12 cellular contexts compared by ENCODE assay signal in the genomic region with DNA sequence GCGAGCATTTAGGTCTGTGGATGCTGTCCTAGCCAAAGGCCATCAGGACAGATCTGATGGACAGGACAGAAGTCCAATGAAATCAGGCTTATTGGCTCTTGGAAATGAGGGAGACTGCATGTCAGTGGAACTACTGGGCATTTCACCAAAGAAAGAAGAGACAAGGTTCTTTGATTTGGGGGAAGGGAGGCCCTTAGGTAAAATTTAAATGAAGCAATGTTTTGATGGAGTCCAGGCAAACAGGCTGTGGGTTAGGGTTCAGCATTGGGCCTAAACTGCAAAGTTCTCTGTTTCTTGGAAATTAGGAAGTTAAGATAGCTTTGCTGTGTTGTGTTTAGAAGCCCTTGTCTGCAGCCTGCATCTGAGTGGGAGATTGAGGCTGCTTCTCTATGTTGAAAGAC. TPM values are rescaled to one million over a fixed set of nuclear protein-coding genes. Genes with fewer than 3 reads are reported as not detected.
DNase-seq lines count a peak whose midpoint lies in the region; FAIRE-seq and TF ChIP-seq lines count a peak whose summit lies in the region.
"Had no signal": no experiment of that assay in that cellular context is flagged by ENCODE, and none has a peak within 500 bp of the region (broad histone marks: within the 10 kb centered on the region; RNA-seq: fewer than 3 reads in every experiment).

No MANE protein-coding gene starts in this region.

- H3K56ac ChIP-seq in H1 (replicated peaks; ENCODE audit: insufficient read length, low read depth, low read length) = no peak overlapping the region

- H3K79me2 ChIP-seq in Loucy (ENCODE audit: insufficient read depth, low read length) (no peaks in the 10 kb centered on the region), H1 (ENCODE audit: control insufficient read depth in 1 of 2, insufficient read depth in 2 of 2, low read length in 2 of 2) (no peaks in the 10 kb centered on the region)

- no peak for TF ChIP-seq POLR2A in H1 (IDR thresholded peaks at IDR 0.05; ENCODE audit: control extremely low read depth in 1 of 2, low read depth in 2 of 2, low read length in 2 of 2)

- H3K36me3 ChIP-seq in Loucy (ENCODE audit: insufficient read depth, low read length) (no peaks in the 10 kb centered on the region), H1 (ENCODE audit: control insufficient read depth in 2 of 4, insufficient read depth in 4 of 4, low read length in 3 of 4) (no peaks in the 10 kb centered on the region), WERI-Rb-1 (no peaks in the 10 kb centered on the region)

- H3K18ac ChIP-seq in H1 (ENCODE audit: extremely low read depth, low read length) = peak overlapping the region; percentile 94

- no peaks in the 10 kb centered on the region for H3K27me3 ChIP-seq in Loucy (ENCODE audit: insufficient read depth, low read length, poor library complexity, severe bottlenecking)
- H3K27me3 ChIP-seq in H1 (replicated peaks in 1 of 4; ENCODE audit: control insufficient read depth in 3 of 4, extremely low read depth in 1 of 4, insufficient read depth in 3 of 4, low read length in 3 of 4) = no peaks in the 10 kb centered on the region
- no peaks in the 10 kb centered on the region for H3K27me3 ChIP-seq in WERI-Rb-1 (ENCODE audit: insufficient read depth, low read depth, severe bottlenecking)

- H2BK120ac ChIP-seq in H1 (replicated peaks; ENCODE audit: low read depth, low read length) = peak overlapping the region; percentile 19

- H3K9me2 ChIP-seq in Loucy (replicated peaks; ENCODE audit: low read depth, low read length) = no peaks in the 10 kb centered on the region

- TF ChIP-seq RAD21 in H1 (IDR thresholded peaks at IDR 0.05 in 1 of 2, conservative IDR thresholded peaks at IDR 0.05 in 1 of 2; ENCODE audit: low read depth in 2 of 2, low read length in 2 of 2) = no peak

- no peak overlapping the region for H3K27ac ChIP-seq in H1 (ENCODE audit: low read depth, low read length)
- no peak overlapping the region for H3K27ac ChIP-seq in WERI-Rb-1

- H3K4me2 ChIP-seq in Loucy (ENCODE audit: low read depth, low read length, poor library complexity, severe bottlenecking) = no peak overlapping the region
- H3K4me2 ChIP-seq in H1 (ENCODE audit: insufficient read depth in 1 of 2, low read depth in 2 of 2, low read length in 2 of 2) = peak overlapping the region in 1 of 2 experiments; percentile 55; a peak in 2 of 4 replicates

- H3K9ac ChIP-seq in Loucy (ENCODE audit: low read depth, low read length, poor library complexity, severe bottlenecking) = no peak overlapping the region
- no peak overlapping the region; a peak in 1 of 7 replicates for H3K9ac ChIP-seq in H1 (replicated peaks in 1 of 4; ENCODE audit: extremely low read depth in 1 of 4, low read depth in 3 of 4, low read length in 3 of 4)

- DNase-seq in ELF-1 (ENCODE audit: low read depth, low spot score) (peak; percentile 83), H1 (ENCODE audit: low read depth in 1 of 2, low spot score in 2 of 2) (no peak), midbrain (lab: John Stamatoyannopoulos, UW) (peak; percentile 3), NCI-H2107 (lab: John Stamatoyannopoulos, UW) (no peak), NCI-H1417 treated with DMSO at 0.1 percent for 48 hours (lab: John Stamatoyannopoulos, UW) (no peak), WERI-Rb-1 (no peak)
- DNase-seq: activated naive CD4-positive, alpha-beta T cell treated with anti-CD3 and anti-CD28 coated beads for 36 hours; COR-L47; natural killer cell; NCI-H82 had no signal

- no peaks in the 10 kb centered on the region for H3F3A ChIP-seq in Loucy (ENCODE audit: low read depth)

- H3K4me1 ChIP-seq in Loucy (ENCODE audit: insufficient read depth, low read length, poor library complexity, severe bottlenecking) = peaks cover 9% of the 10 kb centered on the region
- H3K4me1 ChIP-seq in H1 (replicated peaks in 1 of 4; ENCODE audit: control insufficient read depth in 3 of 4, insufficient read depth in 4 of 4, low read length in 3 of 4) = peaks cover 7 to 19% (median 12%) of the 10 kb centered on the region in 4 experiments

- H2BK5ac ChIP-seq in H1 (ENCODE audit: low read depth, low read length) = peak overlapping the region; percentile 80; the same call in 1 of the 2 replicates

- FAIRE-seq in H1 (lab: Jason Lieb, UNC) = no peak

- peak overlapping the region; percentile 94 for H2BK12ac ChIP-seq in H1 (ENCODE audit: low read depth, low read length)

- H2AFZ ChIP-seq in Loucy (ENCODE audit: low read length) (peak overlapping the region; percentile 18), H1 (ENCODE audit: low read length) (peak overlapping the region; percentile 52; the same call in 1 of the 2 replicates)

- CTCF ChIA-PET in H1 (lab: Charles Lee; ENCODE audit: partially characterized antibody) = interaction anchor here (0.6 to 5.2 kb wide), 9 partner anchors 9 to 751 kb away, joined by 3 to 48 read pairs (median 14); a partner anchor contains a TSS

- H3K79me1 ChIP-seq in H1 (ENCODE audit: low read depth, low read length) = no peaks in the 10 kb centered on the region

- H2BK15ac ChIP-seq in H1 (ENCODE audit: low read length) = peak overlapping the region; percentile 66; the same call in 1 of the 2 replicates

- H3K9me3 ChIP-seq in Loucy (ENCODE audit: insufficient read depth, low read depth, low read length) (no peaks in the 10 kb centered on the region), H1 (ENCODE audit: insufficient read depth in 2 of 2, low read depth in 1 of 2, low read length in 1 of 2) (no peaks in the 10 kb centered on the region; a peak in 1 of 4 replicates), WERI-Rb-1 (ENCODE audit: severe bottlenecking) (no peaks in the 10 kb centered on the region)

- H3K4me3 ChIP-seq in Loucy (ENCODE audit: low read length, poor library complexity, severe bottlenecking) = no peak overlapping the region
- H3K4me3 ChIP-seq in H1 (ENCODE audit: extremely low read depth in 1 of 4, insufficient read depth in 2 of 4, low read depth in 3 of 4, low read length in 4 of 4) = no peak overlapping the region
- H3K4me3 ChIP-seq in WERI-Rb-1 (ENCODE audit: low read depth, low read length) = no peak overlapping the region

- no peak overlapping the region for H4K8ac ChIP-seq in H1 (ENCODE audit: extremely low read depth, insufficient read depth, low read length)

- H2BK20ac ChIP-seq in H1 (ENCODE audit: low read length) = peak overlapping the region; percentile 94

- 80% methylated on average over 1 of the region's 1 CpG; no CpG with 5 or more reads in 1 of the 2 experiments for WGBS in H1 (ENCODE audit: extremely low coverage in 1 of 2, insufficient coverage in 1 of 2, insufficient read length in 1 of 2, insufficient replicate concordance in 2 of 2, low coverage in 1 of 2, low lambda C conversion rate in 2 of 2, missing lambda C conversion rate in 1 of 2), 2 experiments

- POLR2A ChIA-PET in H1 (lab: Charles Lee; ENCODE audit: partially characterized antibody) = interaction anchor here (0.6 to 1.4 kb wide), 2 partner anchors 42 to 70 kb away, joined by 3 to 4 read pairs; no protein-coding TSS in a partner anchor

- no peak overlapping the region for H3K23ac ChIP-seq in H1 (ENCODE audit: insufficient read length)

- no peaks in the 10 kb centered on the region for H3K23me2 ChIP-seq in H1 (ENCODE audit: low read depth, low read length)

- peak overlapping the region; percentile 29 for H4K91ac ChIP-seq in H1 (replicated peaks; ENCODE audit: insufficient read length, low read length)

- H4K20me1 ChIP-seq in Loucy (ENCODE audit: insufficient read depth, low read length, poor library complexity, severe bottlenecking) (no peaks in the 10 kb centered on the region), H1 (replicated peaks in 1 of 2; ENCODE audit: control insufficient read depth in 1 of 2, insufficient read depth in 2 of 2, low read length in 2 of 2) (no peaks in the 10 kb centered on the region)

- no peak for TF ChIP-seq EP300 in H1 (IDR thresholded peaks at IDR 0.05; ENCODE audit: borderline replicate concordance in 1 of 2, low read depth in 2 of 2, low read length in 2 of 2)

- no peak overlapping the region for H3K14ac ChIP-seq in H1 (ENCODE audit: insufficient read length)

- no peak overlapping the region for H4K5ac ChIP-seq in H1 (ENCODE audit: insufficient read length, low read depth, low read length)

- H2AK5ac ChIP-seq in H1 (ENCODE audit: low read depth, low read length) = no peak overlapping the region

- peak overlapping the region; percentile 20 for H3K4ac ChIP-seq in H1 (replicated peaks; ENCODE audit: insufficient read length, low read depth, low read length)

- TF ChIP-seq CTCF in Loucy (conservative IDR thresholded peaks at IDR 0.05; ENCODE audit: low read length) (no peak), H1 (IDR thresholded peaks at IDR 0.05; ENCODE audit: control extremely low read depth in 1 of 3, insufficient read depth in 1 of 3, low read depth in 1 of 3, low read length in 3 of 3) (no peak), WERI-Rb-1 (IDR thresholded peaks at IDR 0.05; ENCODE audit: low read depth, low read length) (no peak)

TF ChIP-seq in H1, 55 proteins besides CTCF, POLR2A, EP300 and RAD21 (continues in another document):
- TF ChIP-seq, protein P1, sequence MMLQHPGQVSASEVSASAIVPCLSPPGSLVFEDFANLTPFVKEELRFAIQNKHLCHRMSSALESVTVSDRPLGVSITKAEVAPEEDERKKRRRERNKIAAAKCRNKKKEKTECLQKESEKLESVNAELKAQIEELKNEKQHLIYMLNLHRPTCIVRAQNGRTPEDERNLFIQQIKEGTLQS (IDR thresholded peaks at IDR 0.05; ENCODE audit: insufficient read depth, low read depth, low read length) = no peak
- TF ChIP-seq CBX8 (IDR thresholded peaks at IDR 0.05; ENCODE audit: borderline replicate concordance, low read depth, low read length) (no peak), NRF1 (IDR thresholded peaks at IDR 0.05; ENCODE audit: low read depth, low read length) (no peak)

RNA-seq across cellular contexts. Expression of a gene that starts 31.6 kb away (rescaled TPM):
- 21.9 and 28.2 TPM in 2 replicates for total RNA-seq in H1 (2021; fragmentation: NEBNext Ultra II Directional; extraction: Animal tissue kit (Norgen Biotek cat#: 25700))
- polyA plus RNA-seq in H1 (2011; rRNA removed) = 13.2 and 16.6 TPM in 2 replicates
- polyA plus RNA-seq in H1 (2011; cell fraction: cytosol; rRNA removed) = 19.0 TPM
- polyA plus RNA-seq in H1 (2011; cell fraction: nucleus; rRNA removed) = 18.3 TPM
- polyA plus RNA-seq in H1 (2012, experiment 1 of 2) = 13.8 to 21.3 TPM (median 15.7 TPM) in 4 replicates
- 6.7 TPM for polyA plus RNA-seq in H1 (2012, experiment 2 of 2)
- polyA plus RNA-seq in H1 (2013, experiment 1 of 2) = 26.4 TPM
- 24.0 TPM for polyA plus RNA-seq in H1 (2013, experiment 2 of 2)
- 13.8 and 17.6 TPM in 2 replicates for polyA minus RNA-seq in H1 (2011; rRNA and poly(A)+ RNA removed)
- polyA minus RNA-seq in H1 (2011; cell fraction: cytosol; rRNA and poly(A)+ RNA removed) = 13.9 TPM
- 27.4 TPM for polyA minus RNA-seq in H1 (2011; cell fraction: nucleus; rRNA and poly(A)+ RNA removed)

RNA-seq across cellular contexts. Expression of a gene that starts 47.2 kb away (rescaled TPM):
- 2.0 and 2.2 TPM in 2 replicates for total RNA-seq in H1 (2021; fragmentation: NEBNext Ultra II Directional; extraction: Animal tissue kit (Norgen Biotek cat#: 25700))
- 1.7 and 2.0 TPM in 2 replicates for polyA plus RNA-seq in H1 (2011; rRNA removed)
- polyA plus RNA-seq in H1 (2011; cell fraction: cytosol; rRNA removed) = 1.3 TPM
- 2.6 TPM for polyA plus RNA-seq in H1 (2011; cell fraction: nucleus; rRNA removed)
- 0.88 to 1.3 TPM (median 0.95 TPM) in 4 replicates for polyA plus RNA-seq in H1 (2012, experiment 1 of 2)
- polyA plus RNA-seq in H1 (2012, experiment 2 of 2) = 0.68 TPM
- 0.75 TPM for polyA plus RNA-seq in H1 (2013, experiment 1 of 2)
- 1.1 TPM for polyA plus RNA-seq in H1 (2013, experiment 2 of 2)
- 1.6 and 1.8 TPM in 2 replicates for polyA minus RNA-seq in H1 (2011; rRNA and poly(A)+ RNA removed)
- 3.8 TPM for polyA minus RNA-seq in H1 (2011; cell fraction: cytosol; rRNA and poly(A)+ RNA removed)
- polyA minus RNA-seq in H1 (2011; cell fraction: nucleus; rRNA and poly(A)+ RNA removed) = 3.6 TPM
- total RNA-seq: activated naive CD4-positive, alpha-beta T cell treated with anti-CD3 and anti-CD28 coated beads for 36 hours; natural killer cell; SK-MEL-5 had no signal

Comparison
In these comparisons a context has a peak if more than half of its experiments do, and no peak if none do; other contexts are left out.
1. DNase-seq: peak in ELF-1 (single experiment) and midbrain (single experiment); none in H1 (0 of 2), NCI-H2107 (single experiment), NCI-H1417 treated with DMSO at 0.1 percent for 48 hours (single experiment) and WERI-Rb-1 (single experiment).